Comparison of ENCODE assay signal across 17 cellular contexts in the genomic region with DNA sequence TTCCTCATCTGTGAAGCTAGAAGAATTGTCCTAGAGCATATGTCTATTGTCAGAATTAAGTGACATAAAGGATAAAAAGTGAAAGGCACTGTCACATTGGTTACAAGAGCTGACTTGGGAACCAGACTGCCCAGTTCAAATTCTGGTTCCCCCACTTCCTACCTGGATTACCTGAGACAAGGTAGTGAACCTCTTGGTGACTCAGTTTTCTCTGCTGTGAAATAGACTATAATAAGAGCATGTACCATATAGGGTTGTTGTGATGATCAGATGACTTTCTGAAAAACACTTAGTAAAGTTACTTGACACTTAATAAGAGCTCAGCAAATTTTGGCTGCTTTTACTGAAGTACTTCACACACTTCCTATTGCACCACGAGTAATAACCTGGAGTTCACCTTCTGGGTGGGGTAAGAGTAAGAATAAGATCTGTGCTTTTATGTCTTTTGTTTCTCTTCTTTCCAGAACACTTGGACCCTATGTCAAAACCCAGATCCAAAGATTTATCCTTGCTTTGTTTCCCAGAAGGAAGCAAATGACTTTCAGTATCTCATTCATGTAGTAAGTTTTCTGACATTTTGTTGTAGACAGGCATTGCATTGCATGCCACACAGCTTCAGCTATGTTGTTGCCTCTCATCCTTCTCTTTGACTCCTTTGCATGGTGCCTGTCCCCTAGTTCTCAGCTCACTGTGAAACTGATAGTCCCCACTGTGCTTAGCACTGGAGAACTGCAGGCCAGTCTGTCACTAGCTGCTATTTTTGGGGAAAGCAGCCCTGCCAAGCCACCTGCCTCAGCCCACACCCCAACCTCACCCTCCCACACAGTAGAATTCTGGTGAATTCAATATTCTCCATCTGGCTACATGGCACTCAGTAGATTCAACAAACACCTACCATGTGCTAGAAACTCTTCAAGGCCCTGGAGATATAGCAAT.
A peak's percentile ranks its signal among the peaks of the same experiment; 100 is the strongest.
DNase-seq lines count a peak whose midpoint lies in the region; ATAC-seq and TF ChIP-seq lines count a peak whose summit lies in the region.
"Had no signal": no experiment of that assay in that cellular context is flagged by ENCODE, and none has a peak within 500 bp of the region (broad histone marks: within the 10 kb centered on the region; RNA-seq: fewer than 3 reads in every experiment).

No MANE protein-coding gene starts in this region.

- no peaks in the 10 kb centered on the region for H3K27me3 ChIP-seq in right atrium auricular region
- H3K27me3 ChIP-seq in psoas muscle (ENCODE audit: insufficient read depth in 3 of 3, low read length in 2 of 3), result no peaks in the 10 kb centered on the region

- POLR2A ChIA-PET in OCI-LY7 (lab: Charles Lee), result interaction anchor here (0.6 to 2.2 kb wide), 9 partner anchors 9 to 132 kb away, joined by 3 to 6 read pairs (median 4); no protein-coding TSS in a partner anchor

- peaks cover 0 to 4% of the 10 kb centered on the region in 2 donors for H3K27me3 Mint-ChIP-seq in stimulated activated naive B cell treated with anti-CD40 and anti-IgM and Interleukin-4, amounts not matched to agents 10 μg/mL and 1 μg/mL and 100 μg/mL, for 72 hours

- peaks cover 18 to 29% of the 10 kb centered on the region in 2 donors for H3K4me1 Mint-ChIP-seq in stimulated activated naive B cell treated with anti-CD40 and anti-IgM and Interleukin-4, amounts not matched to agents 10 μg/mL and 1 μg/mL and 100 μg/mL, for 72 hours
- H3K4me1 Mint-ChIP-seq: CD4-positive, alpha-beta memory T cell had no signal

- WGBS in psoas muscle, 3 donors, result 30 to 39% (median 36%) methylated on average over 1 of the region's 1 CpG

- peak overlapping the region; percentile 34 for H3K27ac Mint-ChIP-seq in stimulated activated naive B cell treated with anti-CD40 and anti-IgM and Interleukin-4, amounts not matched to agents 10 μg/mL and 1 μg/mL and 100 μg/mL, for 72 hours
- H3K27ac Mint-ChIP-seq: activated B cell treated with CpG ODN at 0.5 μM for 24 hours; CD4-positive, alpha-beta memory T cell had no signal

- H3K4me1 ChIP-seq in right atrium auricular region (no peaks in the 10 kb centered on the region), OCI-LY7 (ENCODE audit: insufficient read depth, low read length, poor library complexity, severe bottlenecking) (peaks cover 20% of the 10 kb centered on the region), psoas muscle (peaks cover 8% of the 10 kb centered on the region)

- H3K27ac ChIP-seq in right atrium auricular region (no peak overlapping the region), OCI-LY7 (ENCODE audit: low read depth, low read length, poor library complexity, severe bottlenecking) (no peak overlapping the region), psoas muscle (no peak overlapping the region)

- no peaks in the 10 kb centered on the region for H3K36me3 Mint-ChIP-seq in stimulated activated naive B cell treated with anti-CD40 and anti-IgM and Interleukin-4, amounts not matched to agents 10 μg/mL and 1 μg/mL and 100 μg/mL, for 72 hours
- H3K36me3 Mint-ChIP-seq: CD4-positive, alpha-beta memory T cell had no signal

- CTCF ChIA-PET in OCI-LY7 (lab: Charles Lee; ENCODE audit: unreplicated experiment), result no interaction called here

- H4K20me1 ChIP-seq in OCI-LY7 (ENCODE audit: insufficient read depth, low read length), result no peaks in the 10 kb centered on the region

- H3K79me2 ChIP-seq in OCI-LY7 (ENCODE audit: insufficient read depth, low read depth, low read length), result no peaks in the 10 kb centered on the region

- H2AFZ ChIP-seq in OCI-LY7 (ENCODE audit: low read length), result peak overlapping the region; percentile 57; the same call in 1 of the 2 replicates

- H3K36me3 ChIP-seq in right atrium auricular region (no peaks in the 10 kb centered on the region), OCI-LY7 (ENCODE audit: insufficient read depth, low read length) (no peaks in the 10 kb centered on the region), psoas muscle (ENCODE audit: insufficient read depth in 1 of 2, low read depth in 1 of 2) (no peaks in the 10 kb centered on the region)

- no peaks in the 10 kb centered on the region for H3K9me2 ChIP-seq in OCI-LY7 (ENCODE audit: insufficient read depth, low read length)

- no TSS peak for BruUV-seq in OCI-LY7 (replicated peaks; lab: Mats Ljungman, UMichigan)

- TF ChIP-seq CTCF in right atrium auricular region (IDR thresholded peaks at IDR 0.05), result no peak
- TF ChIP-seq CTCF in OCI-LY7 (conservative IDR thresholded peaks at IDR 0.05; ENCODE audit: low read length), result no peak
- no peak for TF ChIP-seq CTCF in psoas muscle (IDR thresholded peaks at IDR 0.05)

- no peaks in the 10 kb centered on the region for H3K9me3 Mint-ChIP-seq in stimulated activated naive B cell treated with anti-CD40 and anti-IgM and Interleukin-4, amounts not matched to agents 10 μg/mL and 1 μg/mL and 100 μg/mL, for 72 hours
- H3K9me3 Mint-ChIP-seq: activated B cell treated with CpG ODN at 0.5 μM for 24 hours; CD4-positive, alpha-beta memory T cell had no signal

- H3K4me3 Mint-ChIP-seq in stimulated activated naive B cell treated with anti-CD40 and anti-IgM and Interleukin-4, amounts not matched to agents 10 μg/mL and 1 μg/mL and 100 μg/mL, for 72 hours, result no peak overlapping the region
- H3K4me3 Mint-ChIP-seq: activated B cell treated with CpG ODN at 0.5 μM for 24 hours; CD4-positive, alpha-beta memory T cell had no signal

- H3K4me3 ChIP-seq in right atrium auricular region (no peak overlapping the region), OCI-LY7 (ENCODE audit: low read depth, low read length, poor library complexity, severe bottlenecking) (no peak overlapping the region), psoas muscle (no peak overlapping the region)

- intact Hi-C loops in Right ventricle myocardium inferior (cut with DNase I) (no loop called here), OCI-LY7 (cut with micrococcal nuclease; ENCODE audit: unreplicated experiment) (no loop called here), psoas muscle (cut with DNase I) (no loop called here)

- no peak overlapping the region for H3K4me2 ChIP-seq in OCI-LY7 (ENCODE audit: low read length)

- ATAC-seq in Right ventricle myocardium inferior (peak; percentile 42), HG02678 (IDR thresholded peaks at IDR 0.05; ENCODE audit: unreplicated experiment) (peak; percentile 88), psoas muscle (no peak), HG03097 (IDR thresholded peaks at IDR 0.05; ENCODE audit: low FRiP score, unreplicated experiment) (no peak)
- ATAC-seq in stimulated activated naive B cell treated with anti-CD40 and anti-IgM and Interleukin-4, amounts not matched to agents 10 μg/mL and 1 μg/mL and 100 μg/mL, for 72 hours (replicated peaks), result peak; percentile 94 to 99
- ATAC-seq: left colon had no signal

- no peaks in the 10 kb centered on the region for H3K9me3 ChIP-seq in right atrium auricular region
- H3K9me3 ChIP-seq in OCI-LY7 (ENCODE audit: low read length), result peaks cover 4% of the 10 kb centered on the region; the same call in 1 of the 2 replicates
- H3K9me3 ChIP-seq in psoas muscle, result no peaks in the 10 kb centered on the region

- DNase-seq in Right ventricle myocardium inferior (ENCODE audit: missing footprints) (no peak), right atrium auricular region (ENCODE audit: low spot score) (no peak), OCI-LY7 (ENCODE audit: low spot score) (peak; percentile 10), psoas muscle (no peak)
- DNase-seq in stimulated activated naive B cell treated with anti-CD40 and anti-IgM and Interleukin-4, amounts not matched to agents 10 μg/mL and 1 μg/mL and 100 μg/mL, for 72 hours, result peak; percentile 23
- DNase-seq in stimulated activated CD4-positive, alpha-beta T cell treated with anti-CD3 and anti-CD28 coated beads, Interleukin-2, amount 100 ng/mL, for 24 hours, result no peak
- DNase-seq: activated B cell treated with CpG ODN at 0.5 μM for 24 hours; activated gamma-delta T cell; aorta; CD4-positive, alpha-beta memory T cell; EL; GOT3; left colon; NCI-H2029; T-helper 1 cell had no signal

Comparison
In these comparisons a context has a peak if more than half of its experiments do, and no peak if none do; other contexts are left out.
1. ATAC-seq: peak in Right ventricle myocardium inferior (single experiment), HG02678 (single experiment) and stimulated activated naive B cell treated with anti-CD40 and anti-IgM and Interleukin-4, amounts not matched to agents 10 μg/mL and 1 μg/mL and 100 μg/mL, for 72 hours (2 of 2); none in psoas muscle (0 of 4) and HG03097 (single experiment).
2. DNase-seq: peak in OCI-LY7 (single experiment) and stimulated activated naive B cell treated with anti-CD40 and anti-IgM and Interleukin-4, amounts not matched to agents 10 μg/mL and 1 μg/mL and 100 μg/mL, for 72 hours (single experiment); none in Right ventricle myocardium inferior (single experiment), right atrium auricular region (single experiment), stimulated activated CD4-positive, alpha-beta T cell treated with anti-CD3 and anti-CD28 coated beads, Interleukin-2, amount 100 ng/mL, for 24 hours (0 of 2) and psoas muscle (0 of 2).